Comparison of ENCODE assay signal across 16 cellular contexts in the genomic region with DNA sequence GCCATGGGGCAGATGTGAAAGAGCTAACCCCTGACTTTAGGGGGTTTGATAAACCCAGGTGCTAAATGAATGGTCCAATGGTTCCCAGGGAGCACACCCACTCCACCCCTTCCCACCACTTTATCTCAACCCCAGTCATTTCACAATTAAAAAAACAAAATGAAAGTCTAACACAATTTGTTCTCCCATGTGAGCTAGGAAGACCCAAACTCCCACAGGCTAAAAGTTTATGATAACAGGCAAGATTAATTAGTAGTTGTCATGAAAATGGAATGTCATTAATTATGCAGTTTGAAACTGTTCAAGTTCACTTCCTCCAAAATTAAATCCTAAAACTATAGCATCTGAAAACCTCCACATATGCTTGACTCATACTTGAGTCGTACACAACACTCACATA.
"Had no signal": no experiment of that assay in that cellular context is flagged by ENCODE, and none has a peak within 500 bp of the region (broad histone marks: within the 10 kb centered on the region; RNA-seq: fewer than 3 reads in every experiment).

No MANE protein-coding gene starts in this region.

- H3K36me3 Mint-ChIP-seq: activated naive CD4-positive, alpha-beta T cell treated with anti-CD3 and anti-CD28 coated beads, Interleukin-2, amount 50 U/mL, for 24 hours; naive thymus-derived CD4-positive, alpha-beta T cell had no signal

- H3K4me3 Mint-ChIP-seq: activated naive CD4-positive, alpha-beta T cell treated with anti-CD3 and anti-CD28 coated beads, Interleukin-2, amount 50 U/mL, for 24 hours; naive thymus-derived CD4-positive, alpha-beta T cell had no signal

- H3K4me3 ChIP-seq: lower lobe of right lung had no signal

- H3K4me1 Mint-ChIP-seq: activated naive CD4-positive, alpha-beta T cell treated with anti-CD3 and anti-CD28 coated beads, Interleukin-2, amount 50 U/mL, for 24 hours had no signal

- H3K4me1 ChIP-seq: lower lobe of right lung had no signal

- H3K9me3 Mint-ChIP-seq: activated naive CD4-positive, alpha-beta T cell treated with anti-CD3 and anti-CD28 coated beads, Interleukin-2, amount 50 U/mL, for 24 hours; naive thymus-derived CD4-positive, alpha-beta T cell had no signal

- DNase-seq: activated CD4-positive, alpha-beta T cell treated with anti-CD3 and anti-CD28 coated beads, Interleukin-2, amount 50 U/mL, for 4 hours; activated CD4-positive, CD25-positive, alpha-beta regulatory T cell treated with anti-CD3 and anti-CD28 coated beads, Interleukin-2, amount 50 U/mL, for 72 hours; activated effector memory CD4-positive, alpha-beta T cell treated with Interleukin-2 at 50 U/mL for 16 hours; activated T-cell treated with anti-CD3 and anti-CD28 coated beads, Interleukin-2, amount 50 U/mL, for 1 hour; amygdala; foreskin fibroblast; glutamatergic neuron; left cardiac atrium; lower lobe of right lung; naive thymus-derived CD4-positive, alpha-beta T cell; nucleus accumbens; stimulated activated CD4-positive, alpha-beta T cell treated with anti-CD3 and anti-CD28 coated beads, Interleukin-4, amount 100 ng/mL, for 1 hour; stimulated activated CD8-positive, alpha-beta memory T cell treated with anti-CD3 and anti-CD28 coated beads, Interleukin-4, amount 100 ng/mL, for 48 hours; stimulated activated naive CD8-positive, alpha-beta T cell treated with anti-CD3 and anti-CD28 coated beads, Interleukin-15, Interleukin-2, amounts not matched to agents 100 U/mL and 50 U/mL, for 24 hours had no signal

- ATAC-seq: esophagus mucosa; lower lobe of right lung; naive thymus-derived CD4-positive, alpha-beta T cell; stimulated activated naive CD8-positive, alpha-beta T cell treated with anti-CD3 and anti-CD28 coated beads, Interleukin-15, Interleukin-2, amounts not matched to agents 100 U/mL and 50 U/mL, for 24 hours had no signal

- H3K27ac ChIP-seq: lower lobe of right lung had no signal

- H3K36me3 ChIP-seq: lower lobe of right lung had no signal

- H3K27ac Mint-ChIP-seq: activated naive CD4-positive, alpha-beta T cell treated with anti-CD3 and anti-CD28 coated beads, Interleukin-2, amount 50 U/mL, for 24 hours had no signal

- H3K9me3 ChIP-seq: lower lobe of right lung had no signal
